ENCODE assay signal across 2 cellular contexts in the genomic region with DNA sequence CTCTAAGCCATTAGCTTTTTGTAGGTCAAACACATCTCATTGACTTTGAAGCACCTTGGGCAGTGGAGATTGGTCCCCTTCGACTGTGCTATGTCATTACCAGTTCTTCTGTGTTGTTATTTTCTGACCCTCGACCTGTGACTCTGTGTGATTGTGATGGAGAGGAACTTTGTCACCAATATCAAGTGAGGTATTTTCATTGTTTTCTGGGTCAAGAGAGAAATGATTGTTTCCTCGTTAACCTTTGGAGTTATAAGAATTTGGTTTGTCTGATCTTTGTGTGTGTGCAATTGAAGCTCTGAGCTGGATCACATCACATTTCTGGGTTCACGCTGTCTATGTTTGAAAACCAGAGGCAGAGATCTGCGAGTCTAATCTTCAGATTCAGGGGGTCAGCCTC.
TF ChIP-seq lines count a peak whose summit lies in the region.

No MANE protein-coding gene starts in this region.

TF ChIP-seq in GM23338, 12 proteins besides CTCF, POLR2A, EP300 and RAD21 (continued from another document):
- TF ChIP-seq, protein P1, sequence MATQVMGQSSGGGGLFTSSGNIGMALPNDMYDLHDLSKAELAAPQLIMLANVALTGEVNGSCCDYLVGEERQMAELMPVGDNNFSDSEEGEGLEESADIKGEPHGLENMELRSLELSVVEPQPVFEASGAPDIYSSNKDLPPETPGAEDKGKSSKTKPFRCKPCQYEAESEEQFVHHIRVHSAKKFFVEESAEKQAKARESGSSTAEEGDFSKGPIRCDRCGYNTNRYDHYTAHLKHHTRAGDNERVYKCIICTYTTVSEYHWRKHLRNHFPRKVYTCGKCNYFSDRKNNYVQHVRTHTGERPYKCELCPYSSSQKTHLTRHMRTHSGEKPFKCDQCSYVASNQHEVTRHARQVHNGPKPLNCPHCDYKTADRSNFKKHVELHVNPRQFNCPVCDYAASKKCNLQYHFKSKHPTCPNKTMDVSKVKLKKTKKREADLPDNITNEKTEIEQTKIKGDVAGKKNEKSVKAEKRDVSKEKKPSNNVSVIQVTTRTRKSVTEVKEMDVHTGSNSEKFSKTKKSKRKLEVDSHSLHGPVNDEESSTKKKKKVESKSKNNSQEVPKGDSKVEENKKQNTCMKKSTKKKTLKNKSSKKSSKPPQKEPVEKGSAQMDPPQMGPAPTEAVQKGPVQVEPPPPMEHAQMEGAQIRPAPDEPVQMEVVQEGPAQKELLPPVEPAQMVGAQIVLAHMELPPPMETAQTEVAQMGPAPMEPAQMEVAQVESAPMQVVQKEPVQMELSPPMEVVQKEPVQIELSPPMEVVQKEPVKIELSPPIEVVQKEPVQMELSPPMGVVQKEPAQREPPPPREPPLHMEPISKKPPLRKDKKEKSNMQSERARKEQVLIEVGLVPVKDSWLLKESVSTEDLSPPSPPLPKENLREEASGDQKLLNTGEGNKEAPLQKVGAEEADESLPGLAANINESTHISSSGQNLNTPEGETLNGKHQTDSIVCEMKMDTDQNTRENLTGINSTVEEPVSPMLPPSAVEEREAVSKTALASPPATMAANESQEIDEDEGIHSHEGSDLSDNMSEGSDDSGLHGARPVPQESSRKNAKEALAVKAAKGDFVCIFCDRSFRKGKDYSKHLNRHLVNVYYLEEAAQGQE (IDR thresholded peaks at IDR 0.05; ENCODE audit: unreplicated experiment) = no peak
- TF ChIP-seq STAT1 (IDR thresholded peaks at IDR 0.05; ENCODE audit: unreplicated experiment) (no peak), JUNB (IDR thresholded peaks at IDR 0.05; ENCODE audit: unreplicated experiment) (no peak)
- TF ChIP-seq, protein P2, sequence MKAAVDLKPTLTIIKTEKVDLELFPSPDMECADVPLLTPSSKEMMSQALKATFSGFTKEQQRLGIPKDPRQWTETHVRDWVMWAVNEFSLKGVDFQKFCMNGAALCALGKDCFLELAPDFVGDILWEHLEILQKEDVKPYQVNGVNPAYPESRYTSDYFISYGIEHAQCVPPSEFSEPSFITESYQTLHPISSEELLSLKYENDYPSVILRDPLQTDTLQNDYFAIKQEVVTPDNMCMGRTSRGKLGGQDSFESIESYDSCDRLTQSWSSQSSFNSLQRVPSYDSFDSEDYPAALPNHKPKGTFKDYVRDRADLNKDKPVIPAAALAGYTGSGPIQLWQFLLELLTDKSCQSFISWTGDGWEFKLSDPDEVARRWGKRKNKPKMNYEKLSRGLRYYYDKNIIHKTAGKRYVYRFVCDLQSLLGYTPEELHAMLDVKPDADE (IDR thresholded peaks at IDR 0.05) = no peak

TF ChIP-seq in H1, 55 proteins besides CTCF, POLR2A, EP300 and RAD21 (continued from another document):
- TF ChIP-seq SIN3A (conservative IDR thresholded peaks at IDR 0.05 in 1 of 2, IDR thresholded peaks at IDR 0.05 in 1 of 2; ENCODE audit: low read depth in 1 of 2, low read length in 2 of 2) = no peak
- no peak for TF ChIP-seq RFX5 (IDR thresholded peaks at IDR 0.05; ENCODE audit: borderline replicate concordance, low read depth, low read length)
- TF ChIP-seq EGR1 (IDR thresholded peaks at IDR 0.05; ENCODE audit: borderline replicate concordance, low read depth, low read length) = no peak
- TF ChIP-seq TAF1 (IDR thresholded peaks at IDR 0.05; ENCODE audit: low read depth, low read length) = no peak
- TF ChIP-seq BRCA1 (IDR thresholded peaks at IDR 0.05; ENCODE audit: low read depth, low read length) = no peak
- TF ChIP-seq SIRT6 (IDR thresholded peaks at IDR 0.05; ENCODE audit: low read length) = no peak
- no peak for TF ChIP-seq CEBPB (IDR thresholded peaks at IDR 0.05; ENCODE audit: low read depth, low read length)
- no peak for TF ChIP-seq KDM4A (IDR thresholded peaks at IDR 0.05; ENCODE audit: low read depth, low read length, severe bottlenecking)
- TF ChIP-seq PHF8 (conservative IDR thresholded peaks at IDR 0.05; ENCODE audit: low read depth, low read length) = no peak
- TF ChIP-seq, protein P3, sequence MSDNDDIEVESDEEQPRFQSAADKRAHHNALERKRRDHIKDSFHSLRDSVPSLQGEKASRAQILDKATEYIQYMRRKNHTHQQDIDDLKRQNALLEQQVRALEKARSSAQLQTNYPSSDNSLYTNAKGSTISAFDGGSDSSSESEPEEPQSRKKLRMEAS (IDR thresholded peaks at IDR 0.05) = no peak
- TF ChIP-seq BACH1 (IDR thresholded peaks at IDR 0.05; ENCODE audit: low read length) = no peak
- TF ChIP-seq TAF7 (optimal IDR thresholded peaks at IDR 0.05; ENCODE audit: borderline replicate concordance, low read depth, low read length) = no peak
TF ChIP-seq in H1: peak in this region for 0.
